ENCODE assay signal across 8 cellular contexts in the genomic region with DNA sequence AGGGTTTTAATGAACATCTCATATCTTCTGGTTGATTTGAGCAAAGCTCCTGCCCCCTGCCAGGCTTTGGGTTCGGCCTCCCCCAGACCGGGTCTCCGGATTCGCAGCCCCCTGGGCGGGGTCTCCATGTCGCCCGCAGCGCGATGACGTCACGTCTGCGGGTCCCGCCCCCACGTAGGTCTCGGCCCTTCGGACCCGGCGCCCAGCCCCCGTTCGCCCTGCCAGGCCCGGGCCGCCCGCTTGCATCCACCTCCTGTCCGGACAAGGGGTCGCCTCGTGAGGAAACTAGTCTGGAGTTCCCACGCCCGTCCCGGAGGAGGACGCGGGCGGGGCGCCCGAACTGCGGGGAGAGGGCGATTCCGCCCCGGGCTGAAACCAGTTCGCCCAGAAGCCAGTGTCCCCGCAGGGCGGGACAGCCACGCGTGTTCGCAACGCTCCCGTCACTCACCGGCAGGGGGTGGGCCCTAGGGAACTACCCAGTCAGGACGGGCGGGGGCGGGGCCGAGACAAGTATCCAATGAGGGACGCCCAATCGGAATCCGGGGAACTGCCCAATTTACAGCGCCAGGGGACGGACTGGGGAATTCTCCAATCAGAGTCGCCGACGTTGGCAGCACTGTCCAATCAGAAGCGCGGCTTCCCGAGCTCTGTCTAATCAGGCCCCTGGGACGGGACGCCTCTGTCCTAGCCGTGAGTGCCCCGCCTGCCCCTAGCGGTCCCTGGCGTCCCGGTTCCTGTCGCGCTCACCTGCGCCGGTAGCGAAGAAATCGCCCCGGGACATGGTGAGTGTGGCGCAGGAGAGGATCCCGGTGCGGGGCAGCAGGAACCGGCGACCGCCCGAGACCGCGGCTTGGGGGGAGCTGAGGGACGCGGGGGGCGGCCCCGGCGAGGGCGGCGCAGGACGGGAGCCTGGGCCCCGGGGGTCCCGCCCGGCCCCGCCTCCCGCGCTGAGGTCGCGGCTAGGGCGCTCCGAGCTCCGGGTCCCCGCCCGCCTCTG. TPM values are rescaled to one million over a fixed set of nuclear protein-coding genes. Genes with fewer than 3 reads are reported as not detected.
DNase-seq lines count a peak whose midpoint lies in the region; TF ChIP-seq lines count a peak whose summit lies in the region.

A gene (plus strand): TSS at position 682 of the 997 bp plus-strand sequence. CDS start 98 bp downstream, at position 780.

- TF ChIP-seq CTCF in MM.1S (IDR thresholded peaks at IDR 0.05; ENCODE audit: low read length) (peak; percentile 54), neutrophil (IDR thresholded peaks at IDR 0.05) (peak; percentile 80)

- peaks cover 3% of the 10 kb centered on the region for H3K4me1 ChIP-seq in HAP-1
- 0 out of 2 replicates have a peak, but pooled peaks cover 3% of the 10 kb centered on the region for H3K4me1 ChIP-seq in MM.1S (ENCODE audit: low read length)
- peaks cover 14 to 16% of the 10 kb centered on the region in 2 experiments for H3K4me1 ChIP-seq in neutrophil (ENCODE audit: control insufficient read depth in 1 of 2, insufficient read depth in 1 of 2, low read depth in 1 of 2, low read length in 1 of 2)

- peak within 1 kb of the TSS; percentile 74 for H3K4me2 ChIP-seq in MM.1S (ENCODE audit: low read depth, low read length)

- no peaks in the 10 kb centered on the region for H3K9me2 ChIP-seq in MM.1S (replicated peaks; ENCODE audit: insufficient read depth, low read length)

- H3K9me3 ChIP-seq in HAP-1 (peaks cover 22% of the 10 kb centered on the region), MM.1S (replicated peaks; ENCODE audit: insufficient read depth, low read length) (no peaks in the 10 kb centered on the region), neutrophil (peaks cover 9% of the 10 kb centered on the region)

- H3K79me2 ChIP-seq in MM.1S (ENCODE audit: low read length): no peaks in the 10 kb centered on the region

- H3K27me3 ChIP-seq in HAP-1 (ENCODE audit: low read depth) (no peaks in the 10 kb centered on the region), MM.1S (replicated peaks; ENCODE audit: insufficient read depth, low read length) (peaks cover 8% of the 10 kb centered on the region; the same call in 1 of the 2 replicates), neutrophil (peaks cover 19% of the 10 kb centered on the region)

- peak within 1 kb of the TSS; percentile 78 for H3K4me3 ChIP-seq in HAP-1
- peak within 1 kb of the TSS; percentile 82 for H3K4me3 ChIP-seq in MM.1S (ENCODE audit: low read length)
- peak within 1 kb of the TSS; percentile 71 to 78 for H3K4me3 ChIP-seq in neutrophil (ENCODE audit: low read depth in 1 of 2, low read length in 1 of 2)

- H3K36me3 ChIP-seq in HAP-1 (replicated peaks) (no peaks in the 10 kb centered on the region), MM.1S (replicated peaks; ENCODE audit: insufficient read depth, low read length) (no peaks in the 10 kb centered on the region), neutrophil (no peaks in the 10 kb centered on the region)

- in situ Hi-C loops in HAP-1 (cut with MboI; ENCODE audit: low sequenced_read_pairs): no loop called here

- H3K9ac ChIP-seq in MM.1S (ENCODE audit: low read length): peak within 1 kb of the TSS; percentile 76

- no peaks in the 10 kb centered on the region for H4K20me1 ChIP-seq in MM.1S (ENCODE audit: insufficient read depth, low read length)

- peak; percentile 91 for DNase-seq in GF-D8 (lab: John Stamatoyannopoulos, UW)
- peak; percentile 96 to 99 for DNase-seq in HAP-1 (ENCODE audit: low spot score in 2 of 2)
- DNase-seq in MM.1S: peak; percentile 100
- peak; percentile 98 for DNase-seq in SK-N-DZ (ENCODE audit: low spot score)
- peak; percentile 97 for DNase-seq in activated naive CD4-positive, alpha-beta T cell treated with anti-CD3 and anti-CD28 coated beads, Interleukin-2, amount 50 U/mL, for 16 hours
- peak; percentile 99 for DNase-seq in germinal center (ENCODE audit: low spot score)
- DNase-seq in substantia nigra (lab: John Stamatoyannopoulos, UW): peak; percentile 90 to 100 (median 99)

- peaks cover 7% of the 10 kb centered on the region; the same call in 1 of the 2 replicates for H3F3A ChIP-seq in MM.1S (ENCODE audit: insufficient read depth, low read length)

- peak within 1 kb of the TSS; percentile 85 for H2AFZ ChIP-seq in MM.1S (ENCODE audit: low read length)

- H3K27ac ChIP-seq in MM.1S (ENCODE audit: low read length): peak within 1 kb of the TSS; percentile 60; the same call in 1 of the 2 replicates
- peak within 1 kb of the TSS; percentile 65 for H3K27ac ChIP-seq in neutrophil
- H3K27ac ChIP-seq in substantia nigra (ENCODE audit: low read depth, low read length, poor library complexity, severe bottlenecking): peak within 1 kb of the TSS; percentile 89

RNA-seq across cellular contexts. Expression of the gene that starts here (rescaled TPM):
- 4.3 and 4.4 TPM in 2 replicates for polyA plus RNA-seq in SK-N-DZ (2014; cell fraction: cytosol; rRNA removed)
- 3.9 and 5.0 TPM in 2 replicates for polyA plus RNA-seq in SK-N-DZ (2014; cell fraction: nucleus; rRNA removed)

Comparison
In these comparisons a context has a peak if more than half of its experiments do, and no peak if none do; other contexts are left out.
1. Peak in every context shown above with its lines: DNase-seq, H3K4me3 ChIP-seq and H3K27ac ChIP-seq.